ENCODE assay signal across 17 cellular contexts in the genomic region with DNA sequence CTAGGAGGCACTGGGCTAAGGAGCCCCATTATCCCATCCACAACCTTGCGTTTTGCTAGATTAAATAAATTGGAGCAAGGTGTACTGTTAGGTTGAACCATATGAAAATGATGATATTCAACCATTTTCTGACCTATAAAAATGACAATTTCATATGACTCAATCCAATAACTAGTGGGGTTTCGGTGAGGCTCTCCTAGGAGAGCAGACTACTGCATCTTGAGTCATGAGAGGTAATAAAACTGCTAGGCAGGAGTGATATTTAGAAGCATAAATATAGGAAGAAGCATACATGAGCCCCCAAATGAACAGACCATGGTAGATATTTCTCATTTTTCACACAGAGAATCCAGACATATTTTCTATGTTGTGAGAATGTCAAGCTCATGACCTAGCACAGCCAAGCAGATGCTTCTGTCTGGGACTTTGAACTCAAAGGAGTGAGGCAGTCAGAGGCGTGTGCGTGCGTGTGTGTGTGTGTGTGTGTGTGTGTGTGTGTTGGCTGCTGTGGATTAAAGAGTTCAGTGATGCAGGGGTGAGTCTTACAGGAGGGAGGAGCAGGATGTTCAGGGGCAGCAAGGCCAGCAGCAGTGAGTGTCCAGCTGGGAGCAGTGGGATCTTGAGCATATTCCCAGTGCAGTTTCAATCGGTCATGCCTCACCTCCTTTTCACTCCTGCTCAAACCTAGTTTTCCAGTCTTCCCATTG. TPM values are rescaled to one million over a fixed set of nuclear protein-coding genes. Genes with fewer than 3 reads are reported as not detected.
DNase-seq lines count a peak whose midpoint lies in the region; ATAC-seq and TF ChIP-seq lines count a peak whose summit lies in the region.
"Had no signal": no experiment of that assay in that cellular context is flagged by ENCODE, and none has a peak within 500 bp of the region (broad histone marks: within the 10 kb centered on the region; RNA-seq: fewer than 3 reads in every experiment).

No MANE protein-coding gene starts in this region.

- H3K36me3 ChIP-seq in HEK293 (ENCODE audit: control insufficient read depth in 2 of 2, insufficient read depth in 1 of 2, low read length in 2 of 2), result no peaks in the 10 kb centered on the region; a peak in 1 of 3 replicates
- no peaks in the 10 kb centered on the region for H3K36me3 ChIP-seq in brain microvascular endothelial cell (replicated peaks)
- H3K36me3 ChIP-seq: SJSA1 had no signal

- ATAC-seq in HG03442 (IDR thresholded peaks at IDR 0.05; ENCODE audit: unreplicated experiment) (no peak), HG03571 (IDR thresholded peaks at IDR 0.05; ENCODE audit: unreplicated experiment) (no peak)
- ATAC-seq: A549 had no signal

- H3K27ac Mint-ChIP-seq in glutamatergic neuron (ENCODE audit: unreplicated experiment) (peak overlapping the region; percentile 11), nephron (peak overlapping the region in 2 of 3 experiments; percentile 6 to 50)

- H3K4me1 Mint-ChIP-seq in glutamatergic neuron (ENCODE audit: low read depth, unreplicated experiment) (peaks cover 8% of the 10 kb centered on the region), nephron (no peaks in the 10 kb centered on the region)

- no peak for TF ChIP-seq CTCF in HEK293 (tag by site-specific recombination; IDR thresholded peaks at IDR 0.05)
- no peak for TF ChIP-seq CTCF in brain microvascular endothelial cell (IDR thresholded peaks at IDR 0.05; ENCODE audit: low read depth, low read length, missing control alignments)
- TF ChIP-seq CTCF in glutamatergic neuron (IDR thresholded peaks at IDR 0.05; ENCODE audit: partially characterized antibody, unreplicated experiment), result no peak
- TF ChIP-seq CTCF in nephron (IDR thresholded peaks at IDR 0.05; ENCODE audit: unreplicated experiment in 3 of 3), result no peak
- TF ChIP-seq CTCF in GM13976 (IDR thresholded peaks at IDR 0.05; ENCODE audit: borderline replicate concordance, control extremely low read depth, extremely low read depth, insufficient read depth, missing control alignments), result no peak

- POLR2A ChIA-PET in HEK293 (lab: Yijun Ruan, JAX), result no interaction called here

- H3K27ac ChIP-seq in HEK293 (ENCODE audit: extremely low read depth, low read depth, low read length) (no peak overlapping the region), brain microvascular endothelial cell (no peak overlapping the region)
- H3K27ac ChIP-seq: A549, SJSA1 had no signal

- no peaks in the 10 kb centered on the region for H3K27me3 ChIP-seq in brain microvascular endothelial cell (replicated peaks)

- H3K4me1 ChIP-seq in HEK293 (ENCODE audit: control insufficient read depth, insufficient read depth, low read length), result no peaks in the 10 kb centered on the region
- H3K4me1 ChIP-seq: A549, SJSA1 had no signal

- H3K4me3 Mint-ChIP-seq in glutamatergic neuron (ENCODE audit: unreplicated experiment) (no peak overlapping the region), nephron (no peak overlapping the region)
- H3K4me3 Mint-ChIP-seq: H9 had no signal

- H3K27me3 Mint-ChIP-seq in glutamatergic neuron (ENCODE audit: unreplicated experiment) (no peaks in the 10 kb centered on the region), nephron (ENCODE audit: low read depth) (no peaks in the 10 kb centered on the region)

- H3K4me3 ChIP-seq in HEK293 (ENCODE audit: low read depth, low read length) (no peak overlapping the region), brain microvascular endothelial cell (ENCODE audit: low read depth, low read length) (no peak overlapping the region)
- H3K4me3 ChIP-seq: A549, SJSA1 had no signal

- in situ Hi-C loops in brain microvascular endothelial cell (cut with HindIII; ENCODE audit: low pct_ligation_motif_present, low sequenced_read_pairs), result no loop called here
- in situ Hi-C loops in GM13976 (cut with MboI; ENCODE audit: low sequenced_read_pairs, unreplicated experiment), result no loop called here

- no peaks in the 10 kb centered on the region for H3K36me3 Mint-ChIP-seq in glutamatergic neuron (ENCODE audit: unreplicated experiment)
- no peaks in the 10 kb centered on the region for H3K36me3 Mint-ChIP-seq in nephron (ENCODE audit: low read depth)

- H3K9me3 ChIP-seq in HEK293 (ENCODE audit: control insufficient read depth, insufficient read depth, low read depth, low read length), result no peaks in the 10 kb centered on the region
- H3K9me3 ChIP-seq: A549, SJSA1 had no signal

- CTCF ChIA-PET in HEK293 (lab: Yijun Ruan, JAX), result interaction anchor here (1.1 kb wide), 1 partner anchor 12 kb away, joined by 4 read pairs; no protein-coding TSS in a partner anchor

- peak; percentile 5 for DNase-seq in brain microvascular endothelial cell
- no peak for DNase-seq in glutamatergic neuron
- DNase-seq in iPS-NIHi11 (ENCODE audit: low spot score), result no peak
- DNase-seq in GM13976 (ENCODE audit: low spot score), result no peak
- DNase-seq: C1 segment of cervical spinal cord, H9, KG1, NCI-H1417 treated with DMSO at 0.1 percent for 48 hours, NCI-H1930, NCI-H748 treated with DMSO at 0.1 percent for 48 hours, OCI-M1 had no signal

- no peaks in the 10 kb centered on the region for H3K9me3 Mint-ChIP-seq in glutamatergic neuron (ENCODE audit: unreplicated experiment)
- H3K9me3 Mint-ChIP-seq in nephron, result no peaks in the 10 kb centered on the region
- H3K9me3 Mint-ChIP-seq: H9 had no signal

TF ChIP-seq in HEK293, 187 proteins besides CTCF, POLR2A, EP300 and RAD21:
- TF ChIP-seq, protein P1, sequence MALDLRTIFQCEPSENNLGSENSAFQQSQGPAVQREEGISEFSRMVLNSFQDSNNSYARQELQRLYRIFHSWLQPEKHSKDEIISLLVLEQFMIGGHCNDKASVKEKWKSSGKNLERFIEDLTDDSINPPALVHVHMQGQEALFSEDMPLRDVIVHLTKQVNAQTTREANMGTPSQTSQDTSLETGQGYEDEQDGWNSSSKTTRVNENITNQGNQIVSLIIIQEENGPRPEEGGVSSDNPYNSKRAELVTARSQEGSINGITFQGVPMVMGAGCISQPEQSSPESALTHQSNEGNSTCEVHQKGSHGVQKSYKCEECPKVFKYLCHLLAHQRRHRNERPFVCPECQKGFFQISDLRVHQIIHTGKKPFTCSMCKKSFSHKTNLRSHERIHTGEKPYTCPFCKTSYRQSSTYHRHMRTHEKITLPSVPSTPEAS (tag by site-specific recombination; IDR thresholded peaks at IDR 0.05), result 0 out of 2 replicates have a peak, but pooled peaks have one; percentile 26
- TF ChIP-seq ZNF24 (tag by site-specific recombination; IDR thresholded peaks at IDR 0.05), result no peak

RNA-seq across cellular contexts. Expression of a gene that starts 17.8 kb away (rescaled TPM):
- 74.1 TPM for total RNA-seq in glutamatergic neuron (ENCODE audit: unreplicated experiment)
